Comparison of ENCODE assay signal across 29 cellular contexts in the genomic region with DNA sequence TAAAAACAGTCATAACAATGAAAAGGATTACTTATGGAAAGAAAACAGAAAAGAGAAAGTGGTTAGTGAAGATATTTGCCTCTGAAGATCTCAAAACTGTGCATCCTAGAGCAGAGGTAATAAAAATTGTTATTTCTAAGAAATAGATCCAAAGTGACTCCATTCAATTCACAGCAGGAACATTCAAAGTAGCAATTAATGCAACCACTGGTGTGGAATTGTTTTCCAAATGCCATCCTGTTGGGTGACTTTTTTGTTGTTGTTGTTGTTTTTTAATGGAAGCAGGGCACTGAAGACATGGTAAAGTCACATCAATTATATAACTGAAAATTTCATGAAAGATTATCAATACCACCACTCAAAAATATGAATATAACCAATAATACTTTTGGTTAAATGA.
"Had no signal": no experiment of that assay in that cellular context is flagged by ENCODE, and none has a peak within 500 bp of the region (broad histone marks: within the 10 kb centered on the region; RNA-seq: fewer than 3 reads in every experiment).

No MANE protein-coding gene starts in this region.

- H3K27me3 Mint-ChIP-seq: dendritic cell treated with granulocyte-macrophage colony-stimulating factor and Interleukin-4, amounts not matched to agents 40 ng/mL and 50 ng/mL, for 4 days; effector memory CD8-positive, alpha-beta T cell had no signal

- H3K4me3 ChIP-seq: colonic mucosa, coronary artery, dorsolateral prefrontal cortex, esophagus muscularis mucosa, esophagus squamous epithelium, gastrocnemius medialis, gastroesophageal sphincter, heart left ventricle, heart right ventricle, hepatocyte had no signal

- H2AFZ ChIP-seq: hepatocyte had no signal

- H3K27ac ChIP-seq: colonic mucosa, coronary artery, dorsolateral prefrontal cortex, epithelial cell of prostate, esophagus muscularis mucosa, esophagus squamous epithelium, foreskin keratinocyte, gastrocnemius medialis, gastroesophageal sphincter, heart left ventricle, heart right ventricle, hepatocyte had no signal

- H3K4me2 ChIP-seq: hepatocyte had no signal

- DNase-seq: colonic mucosa; cortex of kidney; dermis blood vessel endothelial cell; dorsolateral prefrontal cortex; effector CD4-positive, alpha-beta T cell; effector CD8-positive, alpha-beta T cell; effector memory CD4-positive, alpha-beta T cell; effector memory CD8-positive, alpha-beta T cell; endodermal cell; erythroblast; esophagus squamous epithelium; foreskin fibroblast; foreskin keratinocyte; foreskin melanocyte; gastrocnemius medialis; glutamatergic neuron; head of caudate nucleus; heart left ventricle; heart right ventricle had no signal

- H3K4me1 ChIP-seq: colonic mucosa, esophagus muscularis mucosa, esophagus squamous epithelium, foreskin keratinocyte, gastrocnemius medialis, gastroesophageal sphincter, heart left ventricle, heart right ventricle had no signal

- H3K27ac Mint-ChIP-seq: dendritic cell treated with granulocyte-macrophage colony-stimulating factor and Interleukin-4, amounts not matched to agents 40 ng/mL and 50 ng/mL, for 4 days; effector memory CD8-positive, alpha-beta T cell; endodermal cell had no signal

- H3K9me3 ChIP-seq: colonic mucosa, esophagus muscularis mucosa, esophagus squamous epithelium, gastrocnemius medialis, gastroesophageal sphincter, heart left ventricle, heart right ventricle had no signal

- H3K27me3 ChIP-seq: colonic mucosa, dorsolateral prefrontal cortex, esophagus muscularis mucosa, esophagus squamous epithelium, foreskin keratinocyte, gastrocnemius medialis, gastroesophageal sphincter, heart left ventricle, heart right ventricle, hepatocyte had no signal

- FAIRE-seq: endometrium, endothelial cell of umbilical vein, frontal cortex had no signal

- H3K4me3 Mint-ChIP-seq: dendritic cell treated with granulocyte-macrophage colony-stimulating factor and Interleukin-4, amounts not matched to agents 40 ng/mL and 50 ng/mL, for 4 days; effector memory CD8-positive, alpha-beta T cell; endodermal cell had no signal

- H3K36me3 ChIP-seq: colonic mucosa, esophagus muscularis mucosa, esophagus squamous epithelium, gastrocnemius medialis, gastroesophageal sphincter, heart left ventricle, heart right ventricle had no signal

- H3K9me3 Mint-ChIP-seq: dendritic cell treated with granulocyte-macrophage colony-stimulating factor and Interleukin-4, amounts not matched to agents 40 ng/mL and 50 ng/mL, for 4 days; endodermal cell had no signal

- H3K79me2 ChIP-seq: hepatocyte had no signal

- ATAC-seq: effector memory CD8-positive, alpha-beta T cell; esophagus mucosa; foreskin keratinocyte; gastrocnemius medialis; gastroesophageal sphincter; heart left ventricle; heart right ventricle had no signal
